In the genomic region with DNA sequence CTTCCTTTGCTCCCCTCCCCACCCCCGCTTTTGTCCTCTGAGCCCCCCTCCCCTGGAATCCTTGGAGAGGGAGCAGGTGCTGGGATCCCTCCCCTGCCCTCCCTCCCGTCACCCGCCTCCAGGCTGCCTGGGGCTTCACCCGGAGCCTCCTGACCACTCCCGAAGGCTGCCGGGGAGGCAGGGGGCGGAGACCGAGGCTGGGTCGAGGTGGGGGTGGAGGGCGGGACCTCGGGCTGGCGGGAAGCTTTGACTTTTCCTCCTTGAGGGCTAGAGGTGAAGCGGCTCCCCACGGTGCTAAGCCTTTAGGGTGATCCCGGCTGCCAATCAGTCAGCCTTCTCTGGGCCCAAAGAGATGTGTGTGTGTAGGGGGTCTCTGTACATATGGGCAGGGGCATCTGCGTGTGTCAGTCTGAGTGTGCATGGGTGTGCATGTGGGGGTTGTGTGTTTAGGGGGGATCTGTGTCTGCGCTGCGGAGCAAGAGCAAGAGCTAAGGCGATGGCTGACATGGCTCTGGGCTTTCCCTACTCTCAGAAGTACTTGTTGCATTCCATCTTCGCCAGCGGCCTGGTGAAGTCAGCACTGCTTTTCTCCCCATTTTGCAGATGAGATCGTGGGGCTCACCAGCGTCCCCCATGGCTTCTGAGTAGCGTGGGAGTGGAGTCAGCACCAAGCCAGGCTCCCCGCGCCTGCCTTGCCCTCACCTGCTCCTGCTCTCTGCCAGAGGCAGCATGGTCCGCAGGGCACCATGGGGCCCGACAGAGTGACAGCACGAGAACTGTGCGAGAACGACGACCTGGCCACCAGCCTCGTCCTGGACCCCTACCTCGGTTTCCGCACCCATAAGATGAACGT, we compare ENCODE assay signal across 1 cellular context.
A peak's percentile ranks its signal among the peaks of the same experiment; 100 is the strongest.
TF ChIP-seq lines count a peak whose summit lies in the region.

No MANE protein-coding gene starts in this region.

TF ChIP-seq in IMR-90, 13 proteins besides CTCF, POLR2A, EP300 and RAD21:
- 0 out of 2 replicates have a peak, but pooled peaks have one; percentile 7 for TF ChIP-seq MAZ (IDR thresholded peaks at IDR 0.05; ENCODE audit: borderline replicate concordance, low read depth, low read length)
- TF ChIP-seq SMC3 (IDR thresholded peaks at IDR 0.05; ENCODE audit: low read depth, low read length): no peak
